In the genomic region with DNA sequence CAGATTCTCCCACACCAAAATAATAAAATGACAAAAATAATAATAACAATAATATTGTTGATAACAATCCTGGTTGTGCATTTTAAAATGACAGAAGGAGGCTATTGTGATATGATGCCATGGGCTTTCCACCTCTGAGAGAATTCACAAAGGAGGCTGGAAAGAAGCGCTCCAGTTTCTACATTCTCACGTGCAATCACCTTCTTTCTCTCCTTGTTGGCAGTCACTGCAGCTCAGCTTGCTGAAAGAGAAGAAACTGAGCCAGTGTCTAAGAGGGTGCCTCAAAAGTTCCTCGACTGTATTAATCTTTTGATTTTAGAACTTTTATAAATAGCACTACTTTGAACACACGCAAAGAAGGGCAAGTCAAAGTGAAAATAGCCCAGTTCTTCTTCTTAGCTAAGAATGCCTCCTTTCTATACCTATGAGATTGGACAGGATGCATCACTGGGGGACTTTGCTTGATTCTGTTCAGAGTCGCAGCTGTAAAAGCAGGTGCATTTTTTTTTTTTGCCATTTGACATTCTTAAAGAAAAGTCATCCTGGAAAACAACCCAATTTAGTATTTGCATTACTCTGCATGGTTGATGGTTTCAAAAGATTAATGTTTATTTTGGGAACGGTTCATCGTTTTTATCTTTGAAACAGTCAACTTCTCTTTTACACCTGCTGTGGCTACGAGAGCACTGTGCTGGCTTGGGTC, we compare ENCODE assay signal across 13 cellular contexts. TPM values are rescaled to one million over a fixed set of nuclear protein-coding genes. Genes with fewer than 3 reads are reported as not detected.
DNase-seq lines count a peak whose midpoint lies in the region; ATAC-seq lines count a peak whose summit lies in the region.
"Had no signal": no experiment of that assay in that cellular context is flagged by ENCODE, and none has a peak within 500 bp of the region (broad histone marks: within the 10 kb centered on the region; RNA-seq: fewer than 3 reads in every experiment).

No MANE protein-coding gene starts in this region.

- no peak overlapping the region for H3K27ac Mint-ChIP-seq in activated CD8-positive, alpha-beta memory T cell treated with anti-CD3 and anti-CD28 coated beads, Interleukin-2, amount 10 ng/mL, durations not matched to agents 7 days and 5 days
- peak overlapping the region; percentile 67 for H3K27ac Mint-ChIP-seq in stimulated activated naive B cell treated with anti-CD40 and anti-IgM and Interleukin-4, amounts not matched to agents 10 μg/mL and 1 μg/mL and 100 μg/mL, for 72 hours
- no peak overlapping the region for H3K27ac Mint-ChIP-seq in T-cell
- H3K27ac Mint-ChIP-seq: activated T-helper 1 cell treated with anti-CD3 and anti-CD28 coated beads, Interleukin-12 subunit alpha, Interleukin-12 subunit beta, Interleukin-2, Interleukin-4 antibody, amounts not matched to agents 30 ng/mL and 10 ng/mL and 1 ng/mL, durations not matched to agents 14 hours and 24 hours and 36 hours; naive thymus-derived CD4-positive, alpha-beta T cell had no signal

- H3K9me3 Mint-ChIP-seq in activated CD8-positive, alpha-beta memory T cell treated with anti-CD3 and anti-CD28 coated beads, Interleukin-2, amount 10 ng/mL, durations not matched to agents 7 days and 5 days (ENCODE audit: low read depth) = no peaks in the 10 kb centered on the region
- no peaks in the 10 kb centered on the region for H3K9me3 Mint-ChIP-seq in stimulated activated naive B cell treated with anti-CD40 and anti-IgM and Interleukin-4, amounts not matched to agents 10 μg/mL and 1 μg/mL and 100 μg/mL, for 72 hours
- H3K9me3 Mint-ChIP-seq in T-cell = no peaks in the 10 kb centered on the region
- H3K9me3 Mint-ChIP-seq: activated T-helper 1 cell treated with anti-CD3 and anti-CD28 coated beads, Interleukin-12 subunit alpha, Interleukin-12 subunit beta, Interleukin-2, Interleukin-4 antibody, amounts not matched to agents 30 ng/mL and 10 ng/mL and 1 ng/mL, durations not matched to agents 14 hours and 24 hours and 36 hours; naive thymus-derived CD4-positive, alpha-beta T cell had no signal

- peak; percentile 70 for ATAC-seq in activated CD8-positive, alpha-beta memory T cell treated with anti-CD3 and anti-CD28 coated beads, Interleukin-2, amount 10 ng/mL, durations not matched to agents 7 days and 5 days
- ATAC-seq in HG02571 (IDR thresholded peaks at IDR 0.05; ENCODE audit: unreplicated experiment) = peak; percentile 93
- ATAC-seq in HG03439 (IDR thresholded peaks at IDR 0.05; ENCODE audit: unreplicated experiment) = peak; percentile 91
- ATAC-seq in stimulated activated naive B cell treated with anti-CD40 and anti-IgM and Interleukin-4, amounts not matched to agents 10 μg/mL and 1 μg/mL and 100 μg/mL, for 72 hours (replicated peaks) = peak; percentile 95 to 96
- ATAC-seq in T-cell (replicated peaks in 1 of 4) = no peak
- ATAC-seq: naive thymus-derived CD4-positive, alpha-beta T cell had no signal

- H3K4me3 Mint-ChIP-seq in activated CD8-positive, alpha-beta memory T cell treated with anti-CD3 and anti-CD28 coated beads, Interleukin-2, amount 10 ng/mL, durations not matched to agents 7 days and 5 days = no peak overlapping the region
- H3K4me3 Mint-ChIP-seq in stimulated activated naive B cell treated with anti-CD40 and anti-IgM and Interleukin-4, amounts not matched to agents 10 μg/mL and 1 μg/mL and 100 μg/mL, for 72 hours = peak overlapping the region; percentile 50 to 54
- H3K4me3 Mint-ChIP-seq in T-cell = no peak overlapping the region
- H3K4me3 Mint-ChIP-seq: activated T-helper 1 cell treated with anti-CD3 and anti-CD28 coated beads, Interleukin-12 subunit alpha, Interleukin-12 subunit beta, Interleukin-2, Interleukin-4 antibody, amounts not matched to agents 30 ng/mL and 10 ng/mL and 1 ng/mL, durations not matched to agents 14 hours and 24 hours and 36 hours; naive thymus-derived CD4-positive, alpha-beta T cell had no signal

- POLR2A ChIA-PET in T-cell (lab: Charles Lee) = no interaction called here

- CTCF ChIA-PET in activated CD8-positive, alpha-beta memory T cell treated with anti-CD3 and anti-CD28 coated beads, Interleukin-2, amount 10 ng/mL, durations not matched to agents 7 days and 5 days (lab: Charles Lee) = interaction anchor here (0.6 to 1.2 kb wide), 5 partner anchors 11 to 41 kb away, joined by 3 to 4 read pairs (median 3); no protein-coding TSS in a partner anchor
- CTCF ChIA-PET in T-cell (lab: Charles Lee) = interaction anchor here (0.6 to 1.5 kb wide), 3 partner anchors 17 to 152 kb away, joined by 3 to 4 read pairs (median 3); no protein-coding TSS in a partner anchor

- no peaks in the 10 kb centered on the region for H3K27me3 Mint-ChIP-seq in activated CD8-positive, alpha-beta memory T cell treated with anti-CD3 and anti-CD28 coated beads, Interleukin-2, amount 10 ng/mL, durations not matched to agents 7 days and 5 days
- no peaks in the 10 kb centered on the region for H3K27me3 Mint-ChIP-seq in stimulated activated naive B cell treated with anti-CD40 and anti-IgM and Interleukin-4, amounts not matched to agents 10 μg/mL and 1 μg/mL and 100 μg/mL, for 72 hours
- no peaks in the 10 kb centered on the region for H3K27me3 Mint-ChIP-seq in T-cell
- H3K27me3 Mint-ChIP-seq: naive thymus-derived CD4-positive, alpha-beta T cell had no signal

- no peak for DNase-seq in activated CD8-positive, alpha-beta memory T cell treated with anti-CD3 and anti-CD28 coated beads, Interleukin-2, amount 10 ng/mL, durations not matched to agents 7 days and 5 days
- no peak for DNase-seq in activated CD8-positive, alpha-beta memory T cell treated with anti-CD3 and anti-CD28 coated beads for 24 hours
- DNase-seq in stimulated activated naive B cell treated with anti-CD40 and anti-IgM and Interleukin-4, amounts not matched to agents 10 μg/mL and 1 μg/mL and 100 μg/mL, for 72 hours = peak; percentile 37
- DNase-seq in inferior parietal cortex (ENCODE audit: extremely low spot score) (no peak), T-cell (no peak), HuH-7 (ENCODE audit: low spot score) (no peak)
- DNase-seq: head of caudate nucleus; naive thymus-derived CD4-positive, alpha-beta T cell; NCI-H510A treated with DMSO at 0.1 percent for 48 hours; stimulated activated CD4-positive, alpha-beta T cell treated with anti-CD3 and anti-CD28 coated beads, Interleukin-4, amount 100 ng/mL, for 24 hours had no signal

- peaks cover 50% of the 10 kb centered on the region for H3K4me1 Mint-ChIP-seq in activated CD8-positive, alpha-beta memory T cell treated with anti-CD3 and anti-CD28 coated beads, Interleukin-2, amount 10 ng/mL, durations not matched to agents 7 days and 5 days
- H3K4me1 Mint-ChIP-seq in stimulated activated naive B cell treated with anti-CD40 and anti-IgM and Interleukin-4, amounts not matched to agents 10 μg/mL and 1 μg/mL and 100 μg/mL, for 72 hours = peaks cover 12 to 42% of the 10 kb centered on the region in 2 donors
- no peaks in the 10 kb centered on the region for H3K4me1 Mint-ChIP-seq in T-cell

- H3K36me3 Mint-ChIP-seq in activated CD8-positive, alpha-beta memory T cell treated with anti-CD3 and anti-CD28 coated beads, Interleukin-2, amount 10 ng/mL, durations not matched to agents 7 days and 5 days = peaks cover 13% of the 10 kb centered on the region
- H3K36me3 Mint-ChIP-seq in stimulated activated naive B cell treated with anti-CD40 and anti-IgM and Interleukin-4, amounts not matched to agents 10 μg/mL and 1 μg/mL and 100 μg/mL, for 72 hours = no peaks in the 10 kb centered on the region
- H3K36me3 Mint-ChIP-seq in T-cell = no peaks in the 10 kb centered on the region

RNA-seq across cellular contexts. Expression of a gene that starts 12.4 kb away (rescaled TPM):
- total RNA-seq in activated CD8-positive, alpha-beta memory T cell treated with anti-CD3 and anti-CD28 coated beads, Interleukin-2, amount 10 ng/mL, durations not matched to agents 7 days and 5 days = 100 to 1,000 TPM; 525 to 528 TPM
- 100 to 1,000 TPM; 178 to 339 (median 203) TPM for total RNA-seq in T-cell

Comparison
In these comparisons a context has a peak if more than half of its experiments do, and no peak if none do; other contexts are left out.
1. ATAC-seq: peak in activated CD8-positive, alpha-beta memory T cell treated with anti-CD3 and anti-CD28 coated beads, Interleukin-2, amount 10 ng/mL, durations not matched to agents 7 days and 5 days (single experiment), HG02571 (single experiment), HG03439 (single experiment) and stimulated activated naive B cell treated with anti-CD40 and anti-IgM and Interleukin-4, amounts not matched to agents 10 μg/mL and 1 μg/mL and 100 μg/mL, for 72 hours (2 of 2); none in T-cell (0 of 4).
2. H3K4me3 Mint-ChIP-seq: peak in stimulated activated naive B cell treated with anti-CD40 and anti-IgM and Interleukin-4, amounts not matched to agents 10 μg/mL and 1 μg/mL and 100 μg/mL, for 72 hours (2 of 2); none in activated CD8-positive, alpha-beta memory T cell treated with anti-CD3 and anti-CD28 coated beads, Interleukin-2, amount 10 ng/mL, durations not matched to agents 7 days and 5 days (single experiment) and T-cell (0 of 3).